ENCODE assay signal across 20 cellular contexts in the genomic region with DNA sequence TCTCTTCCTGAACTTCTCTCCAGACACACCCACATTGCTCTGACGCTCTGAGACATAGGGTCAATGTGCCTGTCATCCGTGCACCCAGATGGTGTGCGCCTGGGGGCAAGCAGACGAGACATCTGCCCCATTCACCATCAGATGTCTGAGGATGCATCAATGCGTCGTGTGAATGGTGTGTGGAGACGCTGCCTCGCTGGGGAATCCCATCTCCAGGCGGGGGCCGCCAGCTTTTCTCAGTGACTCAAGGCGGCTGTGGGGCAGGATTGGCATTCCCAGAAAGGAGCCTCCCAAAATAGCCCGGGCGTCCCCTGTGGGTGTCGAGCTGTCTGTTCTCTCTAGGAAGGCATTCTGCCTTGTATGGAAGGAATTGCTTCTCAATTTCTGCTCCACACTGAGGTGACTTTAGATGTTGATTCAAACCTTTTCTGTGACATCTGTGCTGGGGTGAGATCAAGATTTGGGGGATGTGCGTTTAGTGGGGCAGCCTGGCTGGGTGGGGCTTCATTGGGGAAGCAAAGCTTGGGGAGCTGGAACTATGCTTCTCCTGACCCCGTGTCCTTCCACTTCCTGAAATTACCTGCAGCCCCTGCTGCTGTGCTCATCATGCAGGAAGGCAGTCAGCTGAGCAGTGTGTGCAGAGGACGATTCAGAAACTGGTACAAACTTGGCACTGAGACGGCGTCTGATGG.
DNase-seq lines count a peak whose midpoint lies in the region; ATAC-seq and TF ChIP-seq lines count a peak whose summit lies in the region.
"Had no signal": no experiment of that assay in that cellular context is flagged by ENCODE, and none has a peak within 500 bp of the region (broad histone marks: within the 10 kb centered on the region; RNA-seq: fewer than 3 reads in every experiment).

No MANE protein-coding gene starts in this region.

- no peak overlapping the region for H3K4me3 ChIP-seq in endodermal cell (ENCODE audit: low read length)
- H3K4me3 ChIP-seq: breast epithelium had no signal

- CTCF ChIA-PET in Calu3 (lab: Charles Lee) = interaction anchor here (2.1 kb wide), 1 partner anchor 46 kb away, joined by 14 read pairs; no protein-coding TSS in a partner anchor

- TF ChIP-seq CTCF in Calu3 (IDR thresholded peaks at IDR 0.05; ENCODE audit: unreplicated experiment) = no peak
- TF ChIP-seq CTCF in GM13977 (IDR thresholded peaks at IDR 0.05; ENCODE audit: extremely low read depth, insufficient read depth, missing control alignments) = no peak
- no peak for TF ChIP-seq CTCF in endodermal cell (conservative IDR thresholded peaks at IDR 0.05)
- no peak for TF ChIP-seq CTCF in osteocyte (IDR thresholded peaks at IDR 0.05)

- no peak for ATAC-seq in GM21360 (IDR thresholded peaks at IDR 0.05; ENCODE audit: unreplicated experiment)
- no peak for ATAC-seq in HG02852 (IDR thresholded peaks at IDR 0.05; ENCODE audit: unreplicated experiment)
- ATAC-seq: activated CD4-positive, CD25-positive, alpha-beta regulatory T cell treated with anti-CD3 and anti-CD28 coated beads, Interleukin-2, amount 50 U/mL, for 24 hours; Panc1; stimulated activated naive CD8-positive, alpha-beta T cell treated with anti-CD3 and anti-CD28 coated beads, Interleukin-15, amount 100 ng/mL, for 72 hours had no signal

- H3K4me3 Mint-ChIP-seq in Calu3 (ENCODE audit: low read depth, unreplicated experiment) (no peak overlapping the region), endodermal cell (no peak overlapping the region), osteocyte (ENCODE audit: unreplicated experiment) (no peak overlapping the region)
- H3K4me3 Mint-ChIP-seq: activated naive CD8-positive, alpha-beta T cell treated with anti-CD3 and anti-CD28 coated beads for 36 hours; stimulated activated naive CD8-positive, alpha-beta T cell treated with anti-CD3 and anti-CD28 coated beads, Interleukin-15, amount 100 ng/mL, for 72 hours had no signal

- H3K9me3 ChIP-seq in endodermal cell (ENCODE audit: control insufficient read depth, low read length) = no peaks in the 10 kb centered on the region
- H3K9me3 ChIP-seq: breast epithelium had no signal

- H3K36me3 Mint-ChIP-seq in Calu3 (ENCODE audit: insufficient read depth, unreplicated experiment) = peaks cover 19% of the 10 kb centered on the region
- no peaks in the 10 kb centered on the region for H3K36me3 Mint-ChIP-seq in endodermal cell (ENCODE audit: low read depth)
- H3K36me3 Mint-ChIP-seq in osteocyte (ENCODE audit: unreplicated experiment) = no peaks in the 10 kb centered on the region
- H3K36me3 Mint-ChIP-seq: activated naive CD8-positive, alpha-beta T cell treated with anti-CD3 and anti-CD28 coated beads for 36 hours; IgD-negative memory B cell had no signal

- peak overlapping the region; percentile 74 for H3K27ac Mint-ChIP-seq in Calu3 (ENCODE audit: unreplicated experiment)
- no peak overlapping the region for H3K27ac Mint-ChIP-seq in endodermal cell
- no peak overlapping the region for H3K27ac Mint-ChIP-seq in osteocyte (ENCODE audit: unreplicated experiment)
- H3K27ac Mint-ChIP-seq: activated naive CD8-positive, alpha-beta T cell treated with anti-CD3 and anti-CD28 coated beads for 36 hours; IgD-negative memory B cell had no signal

- H3K36me3 ChIP-seq in endodermal cell (ENCODE audit: control insufficient read depth, insufficient read depth, low read length) = no peaks in the 10 kb centered on the region
- H3K36me3 ChIP-seq: breast epithelium had no signal

- H3K9me3 Mint-ChIP-seq in Calu3 (ENCODE audit: low read depth, unreplicated experiment) (no peaks in the 10 kb centered on the region), endodermal cell (no peaks in the 10 kb centered on the region), osteocyte (ENCODE audit: unreplicated experiment) (no peaks in the 10 kb centered on the region)
- H3K9me3 Mint-ChIP-seq: activated naive CD8-positive, alpha-beta T cell treated with anti-CD3 and anti-CD28 coated beads for 36 hours; stimulated activated naive CD8-positive, alpha-beta T cell treated with anti-CD3 and anti-CD28 coated beads, Interleukin-15, amount 100 ng/mL, for 72 hours had no signal

- BruUV-seq in Calu3 (replicated peaks; lab: Mats Ljungman, UMichigan) = no TSS peak

- no peaks in the 10 kb centered on the region for H3K4me1 ChIP-seq in endodermal cell (ENCODE audit: control insufficient read depth, insufficient read depth, low read length)
- H3K4me1 ChIP-seq: breast epithelium had no signal

- H3K4me1 Mint-ChIP-seq in Calu3 (ENCODE audit: low read depth, unreplicated experiment) = peaks cover 82% of the 10 kb centered on the region
- no peaks in the 10 kb centered on the region for H3K4me1 Mint-ChIP-seq in endodermal cell
- H3K4me1 Mint-ChIP-seq in osteocyte (ENCODE audit: unreplicated experiment) = no peaks in the 10 kb centered on the region
- H3K4me1 Mint-ChIP-seq: activated naive CD8-positive, alpha-beta T cell treated with anti-CD3 and anti-CD28 coated beads for 36 hours; IgD-negative memory B cell; stimulated activated naive CD8-positive, alpha-beta T cell treated with anti-CD3 and anti-CD28 coated beads, Interleukin-15, amount 100 ng/mL, for 72 hours had no signal

- WGBS in endodermal cell (ENCODE audit: insufficient coverage in 1 of 2, insufficient read length in 1 of 2), 2 experiments = 80 to 82% methylated on average over 10 to 19 of the region's 19 CpGs

- H3K27me3 ChIP-seq in endodermal cell (ENCODE audit: control insufficient read depth, insufficient read depth, low read length, poor library complexity, severe bottlenecking) = no peaks in the 10 kb centered on the region

- H3K27ac ChIP-seq in endodermal cell (ENCODE audit: low read depth, low read length) = no peak overlapping the region
- H3K27ac ChIP-seq: breast epithelium, C4-2B had no signal

- intact Hi-C loops in Calu3 (cut with micrococcal nuclease; ENCODE audit: unreplicated experiment) = no loop called here

- H3K27me3 Mint-ChIP-seq in Calu3 (ENCODE audit: unreplicated experiment) = no peaks in the 10 kb centered on the region
- peaks cover 6% of the 10 kb centered on the region for H3K27me3 Mint-ChIP-seq in endodermal cell (ENCODE audit: insufficient read depth)
- H3K27me3 Mint-ChIP-seq in osteocyte (ENCODE audit: unreplicated experiment) = peaks cover 14% of the 10 kb centered on the region

- DNase-seq in Calu3 (no peak), GM13977 (ENCODE audit: low spot score) (peak; percentile 7), endodermal cell (peak; percentile 24), osteocyte (ENCODE audit: extremely low spot score, unreplicated experiment) (peak; percentile 83)
- no peak for DNase-seq in NK-92 treated with Interleukin-12 subunit alpha and Interleukin-12 subunit beta, amount 100 ng/mL, for 24 hours (lab: John Stamatoyannopoulos, UW)
- DNase-seq: activated naive CD8-positive, alpha-beta T cell treated with anti-CD3 and anti-CD28 coated beads for 36 hours; effector CD8-positive, alpha-beta T cell; EL; mesenchymal stem cell; NCI-H1417 treated with DMSO at 0.1 percent for 48 hours; NCI-H226; stimulated activated naive CD8-positive, alpha-beta T cell treated with anti-CD3 and anti-CD28 coated beads, Interleukin-15, amount 100 ng/mL, for 72 hours; T-helper 1 cell had no signal

- no peak overlapping the region for H3K9ac ChIP-seq in endodermal cell (ENCODE audit: extremely low read depth, low read length, poor library complexity, severe bottlenecking)

- in situ Hi-C loops in GM13977 (cut with MboI; ENCODE audit: low pct_unique_long_range_greater_than_20kb, low sequenced_read_pairs, unreplicated experiment) = no loop called here

Comparison
In these comparisons a context has a peak if more than half of its experiments do, and no peak if none do; other contexts are left out.
1. DNase-seq: peak in GM13977 (single experiment), endodermal cell (single experiment) and osteocyte (single experiment); none in Calu3 (single experiment) and NK-92 treated with Interleukin-12 subunit alpha and Interleukin-12 subunit beta, amount 100 ng/mL, for 24 hours (single experiment).